Comparison of ENCODE assay signal across 8 cellular contexts in genomic region chrX:154804957-154805695, GRCh38. TPM values are rescaled to one million over a fixed set of nuclear protein-coding genes. Genes with fewer than 3 reads are reported as not detected.
DNase-seq lines count a peak whose midpoint lies in the region; ATAC-seq and TF ChIP-seq lines count a peak whose summit lies in the region.

MPP1 (minus strand) TSS chrX:154805485; CDS start chrX:154805373, 112 bp downstream.

- H2BK12ac ChIP-seq in trophoblast cell (ENCODE audit: low read length): peak within 1 kb of the TSS; percentile 89

- no peak within 1 kb of the TSS for H3K4ac ChIP-seq in trophoblast cell (ENCODE audit: low read depth, low read length)

- H3K14ac ChIP-seq in trophoblast cell (ENCODE audit: low read length): peak within 1 kb of the TSS; percentile 70

- H3K27ac ChIP-seq in cardiac muscle cell (peak within 1 kb of the TSS; percentile 73), trophoblast cell (ENCODE audit: low read depth, low read length) (peak within 1 kb of the TSS; percentile 84), tibial artery (peak within 1 kb of the TSS; percentile 70 to 76)

- peak within 1 kb of the TSS; percentile 61 for H4K8ac ChIP-seq in trophoblast cell (ENCODE audit: low read depth, low read length)

- H3K27me3 ChIP-seq in cardiac muscle cell (no peaks in the 10 kb centered on the region), trophoblast cell (ENCODE audit: insufficient read depth, low read length) (no peaks in the 10 kb centered on the region), tibial artery (no peaks in the 10 kb centered on the region)

- peak within 1 kb of the TSS; percentile 64 for H2BK5ac ChIP-seq in trophoblast cell (ENCODE audit: low read depth, low read length, poor library complexity)

- peak; percentile 93 for ATAC-seq in GM21619 (IDR thresholded peaks at IDR 0.05; ENCODE audit: unreplicated experiment)

- no peaks in the 10 kb centered on the region for H3K4me1 ChIP-seq in cardiac muscle cell (ENCODE audit: low read depth)
- H3K4me1 ChIP-seq in trophoblast cell (ENCODE audit: control insufficient read depth in 1 of 2, insufficient read depth in 2 of 2, low read length in 2 of 2): peaks cover 2 to 4% of the 10 kb centered on the region in 2 experiments
- peaks cover 0 to 3% (median 0%) of the 10 kb centered on the region in 4 donors for H3K4me1 ChIP-seq in tibial artery

- peaks cover 8% of the 10 kb centered on the region for H3K79me1 ChIP-seq in trophoblast cell (ENCODE audit: low read length)

- DNase-seq in EH (ENCODE audit: low read depth) (peak; percentile 76), KBM-7 (peak; percentile 94), T follicular helper cell (ENCODE audit: low read depth) (peak; percentile 61), cardiac muscle cell (ENCODE audit: low read depth in 1 of 2, low spot score in 1 of 2) (peak; percentile 81 to 85), trophoblast cell (peak; percentile 76 to 82), tibial artery (peak; percentile 58 to 86)
- DNase-seq in activated naive CD8-positive, alpha-beta T cell treated with anti-CD3 and anti-CD28 coated beads, Interleukin-2, amount 50 U/mL, for 16 hours (ENCODE audit: low read depth, low spot score): peak; percentile 25

- H4K12ac ChIP-seq in trophoblast cell (ENCODE audit: low read depth, low read length): peak within 1 kb of the TSS; percentile 43

- in situ Hi-C loops in KBM-7 (cut with MboI; ENCODE audit: low pct_unique_long_range_greater_than_20kb, low sequenced_read_pairs): no loop called here

- WGBS in trophoblast cell (ENCODE audit: extremely low coverage, insufficient coverage, insufficient read length): no CpG with 5 or more reads among the region's 65 CpGs

- H3K23ac ChIP-seq in trophoblast cell (ENCODE audit: low read length): no peak within 1 kb of the TSS

- H3K9ac ChIP-seq in trophoblast cell (ENCODE audit: low read length): peak within 1 kb of the TSS; percentile 76

- no peak within 1 kb of the TSS for H3K18ac ChIP-seq in trophoblast cell (ENCODE audit: low read length)

- H2AK5ac ChIP-seq in trophoblast cell (ENCODE audit: low read length): no peak within 1 kb of the TSS

- H3K4me2 ChIP-seq in trophoblast cell (ENCODE audit: low read length): peak within 1 kb of the TSS; percentile 86

- H3K4me3 ChIP-seq in cardiac muscle cell: peak within 1 kb of the TSS; percentile 70
- H3K4me3 ChIP-seq in trophoblast cell (ENCODE audit: low read depth, low read length): peak within 1 kb of the TSS; percentile 83
- peak within 1 kb of the TSS; percentile 64 to 74 for H3K4me3 ChIP-seq in tibial artery

- peak within 1 kb of the TSS; percentile 65 for H4K91ac ChIP-seq in trophoblast cell (ENCODE audit: low read depth, low read length)

- no peaks in the 10 kb centered on the region for H3K36me3 ChIP-seq in cardiac muscle cell
- H3K36me3 ChIP-seq in trophoblast cell (ENCODE audit: control insufficient read depth in 1 of 2, insufficient read depth in 2 of 2, low read length in 2 of 2): no peaks in the 10 kb centered on the region
- no peaks in the 10 kb centered on the region for H3K36me3 ChIP-seq in tibial artery

- intact Hi-C loops in tibial artery (cut with DNase I; ENCODE audit: low total_unique reads): no loop called here

- H2BK120ac ChIP-seq in trophoblast cell (ENCODE audit: insufficient read depth, low read length, poor library complexity): peak within 1 kb of the TSS; percentile 58

- H3K9me3 ChIP-seq in cardiac muscle cell (ENCODE audit: low read depth) (no peaks in the 10 kb centered on the region), trophoblast cell (ENCODE audit: insufficient read depth, low read depth, low read length) (no peaks in the 10 kb centered on the region), tibial artery (no peaks in the 10 kb centered on the region)

- peak within 1 kb of the TSS; percentile 75 for H2AFZ ChIP-seq in trophoblast cell (ENCODE audit: insufficient read depth, low read length, poor library complexity)

- H3K79me2 ChIP-seq in trophoblast cell (ENCODE audit: control insufficient read depth, insufficient read depth, low read length, poor library complexity): peaks cover 3% of the 10 kb centered on the region

- TF ChIP-seq CTCF in cardiac muscle cell (IDR thresholded peaks at IDR 0.05; ENCODE audit: low read depth, low read length) (no peak), tibial artery (IDR thresholded peaks at IDR 0.05) (no peak)

RNA-seq across cellular contexts. Expression of gene MPP1, which starts in this region (rescaled TPM):
- 22.5 and 24.1 TPM in 2 replicates for total RNA-seq in cardiac muscle cell
- polyA plus RNA-seq in cardiac muscle cell: 28.5 and 36.4 TPM in 2 replicates
- polyA plus RNA-seq in trophoblast cell (2013): 125 and 134 TPM in 2 replicates

Comparison
In these comparisons a context has a peak if more than half of its experiments do, and no peak if none do; other contexts are left out.
1. Peak in every context shown above with its lines: DNase-seq, ATAC-seq, H3K4me3 ChIP-seq and H3K27ac ChIP-seq.
2. DNase-seq: peak in every context shown above with its lines; median percentile 94 in KBM-7; 83 in cardiac muscle cell; 79 in trophoblast cell; 76 in EH; 72 in tibial artery; 61 in T follicular helper cell; 25 in activated naive CD8-positive, alpha-beta T cell treated with anti-CD3 and anti-CD28 coated beads, Interleukin-2, amount 50 U/mL, for 16 hours.